ENCODE assay signal across 1 cellular context in the genomic region with DNA sequence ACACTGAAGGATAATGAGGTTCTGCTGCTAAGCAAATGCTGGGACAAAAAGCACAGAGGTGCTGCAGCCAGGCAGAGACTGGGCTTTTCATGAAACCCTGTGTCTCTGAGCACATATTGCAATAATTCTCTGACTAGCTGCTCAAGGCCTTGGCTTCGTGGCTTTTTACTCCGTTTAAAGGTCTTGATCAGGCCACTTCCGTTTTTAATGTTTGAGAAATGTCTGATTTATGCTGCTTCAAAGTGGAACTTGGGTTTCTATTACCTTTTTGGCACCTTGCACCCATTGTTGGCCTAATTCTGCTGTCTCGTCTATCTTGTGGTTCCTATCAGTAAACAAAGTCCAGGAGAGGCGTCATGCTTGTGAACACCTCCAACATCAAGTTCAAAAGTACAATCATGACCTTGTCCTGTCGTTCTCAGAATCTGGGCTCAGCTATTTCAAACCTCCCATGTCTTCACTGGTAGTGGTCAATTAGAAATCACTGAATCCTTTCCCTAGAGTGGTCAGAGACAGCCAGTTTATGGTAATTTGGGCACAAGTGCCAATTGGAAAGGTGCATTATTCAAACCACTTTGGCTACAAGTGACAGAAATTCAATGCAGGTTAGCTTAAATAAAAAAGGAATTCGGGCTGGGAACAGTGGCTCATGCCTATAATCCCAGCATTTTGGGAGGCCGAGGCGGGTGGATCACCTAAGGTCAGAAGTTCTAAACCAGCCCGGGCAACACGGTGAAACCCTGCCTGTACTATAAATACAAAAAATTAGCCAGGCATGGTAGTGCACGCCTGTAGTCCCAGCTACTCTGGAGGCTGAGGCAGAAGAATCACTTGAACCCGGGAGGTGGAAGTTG.
TF ChIP-seq lines count a peak whose summit lies in the region.

No MANE protein-coding gene starts in this region.

TF ChIP-seq in HepG2, 621 proteins besides CTCF, POLR2A, EP300 and RAD21 (continued from another document and continues in another):
- TF ChIP-seq ZUFSP (CRISPR knock-in tag; IDR thresholded peaks at IDR 0.05; ENCODE audit: borderline replicate concordance) (no peak), FOXO1 (CRISPR knock-in tag; IDR thresholded peaks at IDR 0.05) (peak; percentile 91), AHR (CRISPR knock-in tag; IDR thresholded peaks at IDR 0.05) (no peak), NFYC (CRISPR knock-in tag; IDR thresholded peaks at IDR 0.05) (peak; percentile 38; the same call in 1 of the 2 replicates), ZIK1 (CRISPR knock-in tag; IDR thresholded peaks at IDR 0.05; ENCODE audit: borderline replicate concordance, low read depth) (no peak), CCDC6 (CRISPR knock-in tag; IDR thresholded peaks at IDR 0.05) (0 out of 2 replicates have a peak, but pooled peaks have one; percentile 35), CHD4 (IDR thresholded peaks at IDR 0.05; ENCODE audit: borderline replicate concordance, low read length) (no peak; the same call in 1 of the 2 replicates), ZNF30 (CRISPR knock-in tag; IDR thresholded peaks at IDR 0.05) (no peak; the same call in 1 of the 2 replicates), ZNF768 (CRISPR knock-in tag; IDR thresholded peaks at IDR 0.05) (no peak; the same call in 1 of the 2 replicates), PRMT3 (CRISPR knock-in tag; IDR thresholded peaks at IDR 0.05; ENCODE audit: borderline replicate concordance, low read depth) (no peak; the same call in 1 of the 2 replicates), RNF219 (CRISPR knock-in tag; IDR thresholded peaks at IDR 0.05) (no peak), ZNF879 (CRISPR knock-in tag; IDR thresholded peaks at IDR 0.05) (no peak), TBP (CRISPR knock-in tag; IDR thresholded peaks at IDR 0.05) (no peak), ZNF558 (CRISPR knock-in tag; IDR thresholded peaks at IDR 0.05; ENCODE audit: borderline replicate concordance) (no peak), BCLAF1 (IDR thresholded peaks at IDR 0.05) (no peak), ZNF777 (CRISPR knock-in tag; IDR thresholded peaks at IDR 0.05) (no peak), DRAP1 (CRISPR knock-in tag; IDR thresholded peaks at IDR 0.05) (0 out of 2 replicates have a peak, but pooled peaks have one; percentile 35), TFDP1 (CRISPR knock-in tag; IDR thresholded peaks at IDR 0.05; ENCODE audit: borderline replicate concordance) (0 out of 2 replicates have a peak, but pooled peaks have one; percentile 18), JUN (CRISPR knock-in tag; IDR thresholded peaks at IDR 0.05) (no peak), MAX (IDR thresholded peaks at IDR 0.05) (peak; percentile 53; the same call in 1 of the 2 replicates), ZNF382 (CRISPR knock-in tag; IDR thresholded peaks at IDR 0.05; ENCODE audit: borderline replicate concordance) (no peak), ZNF713 (CRISPR knock-in tag; IDR thresholded peaks at IDR 0.05) (no peak), SMYD3 (CRISPR knock-in tag; IDR thresholded peaks at IDR 0.05) (peak; percentile 52; the same call in 1 of the 2 replicates), ZFP36 (IDR thresholded peaks at IDR 0.05; ENCODE audit: borderline replicate concordance, low read depth, low read length, partially characterized antibody) (no peak), CREM (IDR thresholded peaks at IDR 0.05) (peak; percentile 76; the same call in 1 of the 2 replicates), CREM (CRISPR knock-in tag; IDR thresholded peaks at IDR 0.05) (no peak), ZNF451 (CRISPR knock-in tag; IDR thresholded peaks at IDR 0.05) (no peak), CENPBD1 (CRISPR knock-in tag; IDR thresholded peaks at IDR 0.05; ENCODE audit: borderline replicate concordance, low read depth) (peak; percentile 75; the same call in 1 of the 2 replicates), NFIB (CRISPR knock-in tag; IDR thresholded peaks at IDR 0.05; ENCODE audit: borderline replicate concordance) (no peak), ZBTB8A (CRISPR knock-in tag; IDR thresholded peaks at IDR 0.05; ENCODE audit: borderline replicate concordance, low read depth) (no peak), GABPA (IDR thresholded peaks at IDR 0.05; ENCODE audit: low read depth, low read length) (no peak), GABPA (CRISPR knock-in tag; IDR thresholded peaks at IDR 0.05; ENCODE audit: low read depth) (peak; percentile 38; the same call in 1 of the 2 replicates), KLF9 (CRISPR knock-in tag; IDR thresholded peaks at IDR 0.05; ENCODE audit: low read depth) (no peak; the same call in 1 of the 2 replicates), HCFC1 (IDR thresholded peaks at IDR 0.05; ENCODE audit: low read depth, low read length) (no peak), NR2F1 (CRISPR knock-in tag; IDR thresholded peaks at IDR 0.05) (peak; percentile 32 to 84; a peak in 3 of 4 replicates), RFXAP (CRISPR knock-in tag; IDR thresholded peaks at IDR 0.05; ENCODE audit: borderline replicate concordance) (peak; percentile 38; the same call in 1 of the 2 replicates), ARNT (IDR thresholded peaks at IDR 0.05) (no peak), U2AF2 (IDR thresholded peaks at IDR 0.05; ENCODE audit: low read depth, low read length) (no peak)
- TF ChIP-seq, protein P1, sequence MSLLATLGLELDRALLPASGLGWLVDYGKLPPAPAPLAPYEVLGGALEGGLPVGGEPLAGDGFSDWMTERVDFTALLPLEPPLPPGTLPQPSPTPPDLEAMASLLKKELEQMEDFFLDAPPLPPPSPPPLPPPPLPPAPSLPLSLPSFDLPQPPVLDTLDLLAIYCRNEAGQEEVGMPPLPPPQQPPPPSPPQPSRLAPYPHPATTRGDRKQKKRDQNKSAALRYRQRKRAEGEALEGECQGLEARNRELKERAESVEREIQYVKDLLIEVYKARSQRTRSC (CRISPR knock-in tag; IDR thresholded peaks at IDR 0.05; ENCODE audit: low read depth), result no peak
- TF ChIP-seq, protein P2, sequence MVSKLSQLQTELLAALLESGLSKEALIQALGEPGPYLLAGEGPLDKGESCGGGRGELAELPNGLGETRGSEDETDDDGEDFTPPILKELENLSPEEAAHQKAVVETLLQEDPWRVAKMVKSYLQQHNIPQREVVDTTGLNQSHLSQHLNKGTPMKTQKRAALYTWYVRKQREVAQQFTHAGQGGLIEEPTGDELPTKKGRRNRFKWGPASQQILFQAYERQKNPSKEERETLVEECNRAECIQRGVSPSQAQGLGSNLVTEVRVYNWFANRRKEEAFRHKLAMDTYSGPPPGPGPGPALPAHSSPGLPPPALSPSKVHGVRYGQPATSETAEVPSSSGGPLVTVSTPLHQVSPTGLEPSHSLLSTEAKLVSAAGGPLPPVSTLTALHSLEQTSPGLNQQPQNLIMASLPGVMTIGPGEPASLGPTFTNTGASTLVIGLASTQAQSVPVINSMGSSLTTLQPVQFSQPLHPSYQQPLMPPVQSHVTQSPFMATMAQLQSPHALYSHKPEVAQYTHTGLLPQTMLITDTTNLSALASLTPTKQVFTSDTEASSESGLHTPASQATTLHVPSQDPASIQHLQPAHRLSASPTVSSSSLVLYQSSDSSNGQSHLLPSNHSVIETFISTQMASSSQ (IDR thresholded peaks at IDR 0.05; ENCODE audit: low read depth), result 0 out of 2 replicates have a peak, but pooled peaks have one; percentile 20
- TF ChIP-seq, protein P2 (CRISPR knock-in tag; IDR thresholded peaks at IDR 0.05; ENCODE audit: borderline replicate concordance), result no peak
- TF ChIP-seq, protein P3, sequence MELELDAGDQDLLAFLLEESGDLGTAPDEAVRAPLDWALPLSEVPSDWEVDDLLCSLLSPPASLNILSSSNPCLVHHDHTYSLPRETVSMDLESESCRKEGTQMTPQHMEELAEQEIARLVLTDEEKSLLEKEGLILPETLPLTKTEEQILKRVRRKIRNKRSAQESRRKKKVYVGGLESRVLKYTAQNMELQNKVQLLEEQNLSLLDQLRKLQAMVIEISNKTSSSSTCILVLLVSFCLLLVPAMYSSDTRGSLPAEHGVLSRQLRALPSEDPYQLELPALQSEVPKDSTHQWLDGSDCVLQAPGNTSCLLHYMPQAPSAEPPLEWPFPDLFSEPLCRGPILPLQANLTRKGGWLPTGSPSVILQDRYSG (CRISPR knock-in tag; IDR thresholded peaks at IDR 0.05), result no peak
- TF ChIP-seq, protein P4, sequence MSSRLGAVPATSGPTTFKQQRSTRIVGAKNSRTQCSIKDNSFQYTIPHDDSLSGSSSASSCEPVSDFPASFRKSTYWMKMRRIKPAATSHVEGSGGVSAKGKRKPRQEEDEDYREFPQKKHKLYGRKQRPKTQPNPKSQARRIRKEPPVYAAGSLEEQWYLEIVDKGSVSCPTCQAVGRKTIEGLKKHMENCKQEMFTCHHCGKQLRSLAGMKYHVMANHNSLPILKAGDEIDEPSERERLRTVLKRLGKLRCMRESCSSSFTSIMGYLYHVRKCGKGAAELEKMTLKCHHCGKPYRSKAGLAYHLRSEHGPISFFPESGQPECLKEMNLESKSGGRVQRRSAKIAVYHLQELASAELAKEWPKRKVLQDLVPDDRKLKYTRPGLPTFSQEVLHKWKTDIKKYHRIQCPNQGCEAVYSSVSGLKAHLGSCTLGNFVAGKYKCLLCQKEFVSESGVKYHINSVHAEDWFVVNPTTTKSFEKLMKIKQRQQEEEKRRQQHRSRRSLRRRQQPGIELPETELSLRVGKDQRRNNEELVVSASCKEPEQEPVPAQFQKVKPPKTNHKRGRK (CRISPR knock-in tag; IDR thresholded peaks at IDR 0.05), result no peak
